Comparison of ENCODE assay signal across 9 cellular contexts in genomic region chrX:71910526-71911022, GRCh38. TPM values are rescaled to one million over a fixed set of nuclear protein-coding genes. Genes with fewer than 3 reads are reported as not detected.
A peak's percentile ranks its signal among the peaks of the same experiment; 100 is the strongest.
DNase-seq lines count a peak whose midpoint lies in the region; ATAC-seq, FAIRE-seq and TF ChIP-seq lines count a peak whose summit lies in the region.
"Had no signal": no experiment of that assay in that cellular context is flagged by ENCODE, and none has a peak within 500 bp of the region (broad histone marks: within the 10 kb centered on the region; RNA-seq: fewer than 3 reads in every experiment).

Gene NHSL2 (plus strand): TSS chrX:71910845.

- H3K79me2 ChIP-seq in endothelial cell of umbilical vein (ENCODE audit: control insufficient read depth, insufficient read depth, low read length), result no peaks in the 10 kb centered on the region

- peak within 1 kb of the TSS; percentile 85 to 89 (median 89) for H3K4me3 Mint-ChIP-seq in nephron

- FAIRE-seq in endothelial cell of umbilical vein (lab: Jason Lieb, UNC), result no peak
- no peak for FAIRE-seq in GM12891 (lab: Jason Lieb, UNC)

- H3K9me3 ChIP-seq in SK-N-MC (ENCODE audit: low read depth, low read length) (no peaks in the 10 kb centered on the region), endothelial cell of umbilical vein (replicated peaks; ENCODE audit: control insufficient read depth, insufficient read depth, low read length) (no peaks in the 10 kb centered on the region), uterus (no peaks in the 10 kb centered on the region)
- H3K9me3 ChIP-seq: mucosa of descending colon had no signal

- CTCF ChIA-PET in endothelial cell of umbilical vein (lab: Charles Lee), result interaction anchor here (0.8 to 1.5 kb wide), 3 partner anchors 27 to 543 kb away, joined by 3 read pairs; partner anchors contain the start of gene RTL5

- H3K27me3 Mint-ChIP-seq in nephron (ENCODE audit: low read depth), result no peaks in the 10 kb centered on the region

- H3K4me2 ChIP-seq in endothelial cell of umbilical vein (ENCODE audit: insufficient read depth, low read length), result no peak within 1 kb of the TSS

- H3K4me1 Mint-ChIP-seq in nephron, result peaks cover 28% of the 10 kb centered on the region

- no peak within 1 kb of the TSS for H2AFZ ChIP-seq in endothelial cell of umbilical vein (ENCODE audit: low read depth, low read length)

- BruUV-seq in endothelial cell of umbilical vein (replicated peaks; lab: Mats Ljungman, UMichigan), result no TSS peak

- H3K9me1 ChIP-seq in endothelial cell of umbilical vein (replicated peaks; ENCODE audit: control insufficient read depth, extremely low read depth, insufficient read depth, low read length), result no peaks in the 10 kb centered on the region

- no peaks in the 10 kb centered on the region for H3K36me3 ChIP-seq in SK-N-MC (ENCODE audit: insufficient read depth, low read length)
- no peaks in the 10 kb centered on the region for H3K36me3 ChIP-seq in endothelial cell of umbilical vein (ENCODE audit: control insufficient read depth in 2 of 2, extremely low read depth in 1 of 2, insufficient read depth in 2 of 2, low read length in 2 of 2)
- H3K36me3 ChIP-seq in uterus, result no peaks in the 10 kb centered on the region

- H3K27me3 ChIP-seq in endothelial cell of umbilical vein (ENCODE audit: control insufficient read depth in 2 of 2, insufficient read depth in 2 of 2, low read length in 2 of 2) (peaks cover 25 to 39% of the 10 kb centered on the region in 2 experiments), uterus (peaks cover 0 to 7% of the 10 kb centered on the region in 2 donors)

- peak within 1 kb of the TSS; percentile 63 to 76 (median 73) for H3K27ac Mint-ChIP-seq in nephron

- POLR2A ChIA-PET in endothelial cell of umbilical vein (lab: Charles Lee), result no interaction called here

- ATAC-seq in GM18909 (IDR thresholded peaks at IDR 0.05; ENCODE audit: poor library complexity, unreplicated experiment), result peak; percentile 51
- ATAC-seq in left colon, result no peak
- ATAC-seq in GM21529 (IDR thresholded peaks at IDR 0.05; ENCODE audit: unreplicated experiment), result no peak

- H3K36me3 Mint-ChIP-seq in nephron (ENCODE audit: low read depth), result no peaks in the 10 kb centered on the region

- peaks cover 3% of the 10 kb centered on the region for H3K9me3 Mint-ChIP-seq in nephron

- TF ChIP-seq CTCF in endothelial cell of umbilical vein (IDR thresholded peaks at IDR 0.05; ENCODE audit: extremely low read depth in 1 of 2, insufficient read depth in 1 of 2, low read depth in 1 of 2, low read length in 2 of 2) (no peak), nephron (IDR thresholded peaks at IDR 0.05; ENCODE audit: unreplicated experiment in 3 of 3) (no peak), uterus (IDR thresholded peaks at IDR 0.05) (no peak)

- dilution Hi-C loops in endothelial cell of umbilical vein (cut with MboI; ENCODE audit: extremely low pct_ligation_motif_present, low sequenced_read_pairs), result no loop called here

- H3K9ac ChIP-seq in SK-N-MC (ENCODE audit: insufficient read length), result no peak within 1 kb of the TSS
- H3K9ac ChIP-seq in endothelial cell of umbilical vein (replicated peaks; ENCODE audit: extremely low read depth, insufficient read depth, low read length), result no peak within 1 kb of the TSS

- DNase-seq in SK-N-MC (ENCODE audit: low read depth, low spot score) (no peak), endothelial cell of umbilical vein (ENCODE audit: low read depth, low spot score) (no peak), uterus (peak; percentile 27 to 34), GM12891 (ENCODE audit: insufficient read length, low spot score) (no peak), left colon (no peak)

- TF ChIP-seq POLR2A in endothelial cell of umbilical vein (IDR thresholded peaks at IDR 0.05; ENCODE audit: low read depth, low read length) (no peak), uterus (IDR thresholded peaks at IDR 0.05) (no peak), GM12891 (IDR thresholded peaks at IDR 0.05; ENCODE audit: low read depth, low read length) (no peak)

- H4K20me1 ChIP-seq in endothelial cell of umbilical vein (replicated peaks; ENCODE audit: control insufficient read depth, extremely low read depth, insufficient read depth, low read length), result no peaks in the 10 kb centered on the region

- H3K27ac ChIP-seq in SK-N-MC (no peak within 1 kb of the TSS), endothelial cell of umbilical vein (ENCODE audit: insufficient read depth, low read depth, low read length) (no peak within 1 kb of the TSS), uterus (peak within 1 kb of the TSS; percentile 69 to 73)

- intact Hi-C loops in endothelial cell of umbilical vein (cut with micrococcal nuclease), result loop anchor here (1.0 kb wide), 1 partner anchor 216 kb away; no protein-coding TSS in a partner anchor
- intact Hi-C loops in uterus (cut with DNase I; ENCODE audit: low total_unique reads), result no loop called here
- intact Hi-C loops in left colon (cut with DNase I, micrococcal nuclease), result no loop called here

- H3K4me3 ChIP-seq in SK-N-MC, result peak within 1 kb of the TSS; percentile 12; the same call in 1 of the 2 replicates
- H3K4me3 ChIP-seq in endothelial cell of umbilical vein (replicated peaks in 1 of 3; ENCODE audit: insufficient read depth in 1 of 3, low read depth in 1 of 3, low read length in 3 of 3), result peak within 1 kb of the TSS in 1 of 3 experiments; percentile 12
- peak within 1 kb of the TSS; percentile 19 to 47 for H3K4me3 ChIP-seq in uterus
- H3K4me3 ChIP-seq: mucosa of descending colon had no signal

- H3K4me1 ChIP-seq in endothelial cell of umbilical vein (ENCODE audit: control insufficient read depth, extremely low read depth, insufficient read depth, low read length), result no peaks in the 10 kb centered on the region
- H3K4me1 ChIP-seq in uterus, result no peaks in the 10 kb centered on the region

TF ChIP-seq in endothelial cell of umbilical vein, 7 proteins besides CTCF, POLR2A, EP300 and RAD21:
- TF ChIP-seq POLR2AphosphoS5 (IDR thresholded peaks at IDR 0.05; ENCODE audit: insufficient read depth, low read depth, low read length) (no peak), GATA2 (IDR thresholded peaks at IDR 0.05; ENCODE audit: insufficient read depth, insufficient read length, low read depth, low read length) (no peak), EZH2 (IDR thresholded peaks at IDR 0.05; ENCODE audit: borderline replicate concordance, low read depth, low read length, severe bottlenecking) (no peak)

TF ChIP-seq in GM12891, 5 proteins besides CTCF, POLR2A, EP300 and RAD21:
- TF ChIP-seq POLR2AphosphoS5 (IDR thresholded peaks at IDR 0.05; ENCODE audit: low read depth, low read length), result no peak
- TF ChIP-seq TAF1 (IDR thresholded peaks at IDR 0.05; ENCODE audit: low read depth, low read length), result no peak
- TF ChIP-seq PAX5 (IDR thresholded peaks at IDR 0.05; ENCODE audit: insufficient read depth, low read length, severe bottlenecking), result no peak

RNA-seq across cellular contexts. Expression of gene NHSL2, which starts in this region (rescaled TPM):
- total RNA-seq in endothelial cell of umbilical vein (40.3 and 49.9 TPM in 2 replicates), uterus (10 to 100 TPM in 1 of 4 donors, 1 to 10 TPM in 3; 7.6 to 30.8 (median 9.1) TPM), left colon (1 to 10 TPM; 1.3 to 3.4 TPM)
- 21.2 and 23.5 TPM in 2 replicates for polyA plus RNA-seq in endothelial cell of umbilical vein
- 23.3 and 23.9 TPM in 2 replicates for polyA plus RNA-seq in endothelial cell of umbilical vein (2011; cell fraction: cytosol; rRNA removed)
- 32.3 and 33.2 TPM in 2 replicates for polyA plus RNA-seq in endothelial cell of umbilical vein (2011; cell fraction: nucleus; rRNA removed)
- polyA plus RNA-seq in endothelial cell of umbilical vein (2012), result 19.8 and 26.0 TPM in 2 replicates
- polyA minus RNA-seq in endothelial cell of umbilical vein, result 81.1 and 87.2 TPM in 2 replicates
- polyA minus RNA-seq in endothelial cell of umbilical vein (2011; cell fraction: cytosol; rRNA and poly(A)+ RNA removed), result not detected
- 32.7 and 42.0 TPM in 2 replicates for polyA minus RNA-seq in endothelial cell of umbilical vein (2011; cell fraction: nucleus; rRNA and poly(A)+ RNA removed)
- polyA plus RNA-seq in GM12891 (2012; ENCODE audit: low read depth, missing spikeins), result 0.14 TPM

Comparison
In these comparisons a context has a peak if more than half of its experiments do, and no peak if none do; other contexts are left out.
1. DNase-seq: peak in uterus (2 of 2); none in SK-N-MC (single experiment), endothelial cell of umbilical vein (single experiment), GM12891 (single experiment) and left colon (0 of 2).
2. H3K27ac ChIP-seq: peak in uterus (2 of 2); none in SK-N-MC (single experiment) and endothelial cell of umbilical vein (single experiment).